In genomic region chr11:126186708-126187481, GRCh38 we compare ENCODE assay signal across 1 cellular context.
TF ChIP-seq lines count a peak whose summit lies in the region.

No MANE protein-coding gene starts in this region.

TF ChIP-seq in GM12878, 131 proteins besides CTCF, POLR2A, EP300 and RAD21:
- TF ChIP-seq MYB (IDR thresholded peaks at IDR 0.05; ENCODE audit: borderline replicate concordance, low read depth, low read length): no peak
- no peak for TF ChIP-seq MAX (IDR thresholded peaks at IDR 0.05; ENCODE audit: low read depth, low read length)
- TF ChIP-seq SRF (IDR thresholded peaks at IDR 0.05; ENCODE audit: low read depth in 2 of 2, low read length in 2 of 2): no peak
- TF ChIP-seq USF2 (IDR thresholded peaks at IDR 0.05; ENCODE audit: borderline replicate concordance, low read depth, low read length): no peak
- TF ChIP-seq ZNF217 (IDR thresholded peaks at IDR 0.05): no peak
- TF ChIP-seq MLLT1 (IDR thresholded peaks at IDR 0.05): no peak
- TF ChIP-seq HSF1 (IDR thresholded peaks at IDR 0.05; ENCODE audit: low read depth, low read length): no peak
- no peak for TF ChIP-seq ZNF622 (IDR thresholded peaks at IDR 0.05)
- TF ChIP-seq SMARCA5 (IDR thresholded peaks at IDR 0.05): no peak
- no peak for TF ChIP-seq POU2F2 (IDR thresholded peaks at IDR 0.05; ENCODE audit: borderline replicate concordance, low read depth, low read length)
- no peak for TF ChIP-seq TCF3 (IDR thresholded peaks at IDR 0.05; ENCODE audit: borderline replicate concordance, insufficient read depth, low read depth, low read length)
- no peak for TF ChIP-seq HCFC1 (IDR thresholded peaks at IDR 0.05; ENCODE audit: low read length)
TF ChIP-seq in GM12878: peak in this region for 0.
